Comparison of ENCODE assay signal across 18 cellular contexts in the genomic region with DNA sequence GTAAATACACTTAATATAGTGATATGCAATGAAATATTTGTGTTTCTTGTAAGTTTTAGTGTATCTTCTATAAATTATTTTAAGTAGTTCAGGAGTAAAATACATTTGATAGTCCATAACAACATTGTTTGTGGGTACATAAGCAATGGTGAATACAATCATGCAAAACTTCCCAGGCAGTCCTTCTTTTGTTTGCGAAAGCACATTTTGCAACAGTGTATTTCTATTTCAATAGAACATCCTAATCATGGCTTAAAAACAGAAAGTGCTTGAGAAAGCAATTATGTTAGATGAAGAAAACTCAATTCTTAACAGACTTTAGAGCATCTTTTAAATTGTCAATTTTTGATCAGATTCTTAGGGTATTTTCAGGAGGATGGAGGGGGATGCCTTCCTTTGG.
"Had no signal": no experiment of that assay in that cellular context is flagged by ENCODE, and none has a peak within 500 bp of the region (broad histone marks: within the 10 kb centered on the region; RNA-seq: fewer than 3 reads in every experiment).

No MANE protein-coding gene starts in this region.

- H3K36me3 Mint-ChIP-seq: T-cell had no signal

- H3K27me3 ChIP-seq: neutrophil, testis, upper lobe of right lung had no signal

- H3K4me3 ChIP-seq: left ventricle myocardium inferior, mucosa of descending colon, testis, upper lobe of right lung had no signal

- ATAC-seq: mucosa of descending colon, natural killer cell, right cardiac atrium, T-cell, upper lobe of right lung had no signal

- H3K27ac Mint-ChIP-seq: natural killer cell; stimulated activated naive CD8-positive, alpha-beta T cell treated with anti-CD3 and anti-CD28 coated beads, Interleukin-15, Interleukin-2, amounts not matched to agents 100 ng/mL and 50 ng/mL, for 24 hours; T-cell had no signal

- H3K4me1 Mint-ChIP-seq: natural killer cell, T-cell had no signal

- H3K27ac ChIP-seq: left ventricle myocardium inferior, neutrophil, testis, upper lobe of right lung had no signal

- H3K9me3 ChIP-seq: left ventricle myocardium inferior, mucosa of descending colon, neutrophil, SK-N-SH, testis, upper lobe of right lung had no signal

- DNase-seq: activated CD4-positive, CD25-positive, alpha-beta regulatory T cell treated with anti-CD3 and anti-CD28 coated beads, Interleukin-2, amount 50 U/mL, for 72 hours; activated naive CD4-positive, alpha-beta T cell; activated T-cell treated with anti-CD3 and anti-CD28 coated beads for 4 hours; central memory CD4-positive, alpha-beta T cell; effector memory CD4-positive, alpha-beta T cell; hippocampal formation; left ventricle myocardium inferior; mucosa of descending colon; natural killer cell; posterior cingulate gyrus; right cardiac atrium; SK-N-SH; T-cell; T-helper 9 cell; testis; upper lobe of right lung had no signal

- H3K27me3 Mint-ChIP-seq: stimulated activated naive CD8-positive, alpha-beta T cell treated with anti-CD3 and anti-CD28 coated beads, Interleukin-15, Interleukin-2, amounts not matched to agents 100 ng/mL and 50 ng/mL, for 24 hours; T-cell had no signal

- H3K4me2 ChIP-seq: SK-N-SH had no signal

- H3K4me1 ChIP-seq: testis, upper lobe of right lung had no signal

- H3K36me3 ChIP-seq: left ventricle myocardium inferior, neutrophil, upper lobe of right lung had no signal

- H3K9ac ChIP-seq: SK-N-SH had no signal

- H3K4me3 Mint-ChIP-seq: natural killer cell; stimulated activated naive CD8-positive, alpha-beta T cell treated with anti-CD3 and anti-CD28 coated beads, Interleukin-15, Interleukin-2, amounts not matched to agents 100 ng/mL and 50 ng/mL, for 24 hours; T-cell had no signal
